In the genomic region with DNA sequence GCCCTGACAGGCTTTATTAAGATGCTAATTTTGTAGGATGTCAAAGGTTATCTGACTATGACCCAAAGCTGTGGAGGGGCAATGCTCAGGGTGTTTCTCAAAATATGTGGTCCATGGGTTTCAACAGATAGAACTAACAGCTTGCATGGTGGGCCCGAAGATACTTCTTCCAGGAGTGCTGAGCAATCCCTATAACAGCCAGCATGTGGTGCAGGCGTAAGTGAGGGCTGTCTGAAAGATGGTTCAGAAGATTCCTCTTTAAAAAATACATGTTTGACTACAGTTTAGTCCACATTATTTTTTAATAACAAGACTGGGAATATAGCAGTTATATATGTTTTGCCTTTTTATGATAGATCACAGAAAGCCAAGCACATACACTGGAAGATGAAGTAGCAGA, we compare ENCODE assay signal across 15 cellular contexts. TPM values are rescaled to one million over a fixed set of nuclear protein-coding genes. Genes with fewer than 3 reads are reported as not detected.
DNase-seq lines count a peak whose midpoint lies in the region; ATAC-seq and TF ChIP-seq lines count a peak whose summit lies in the region.
"Had no signal": no experiment of that assay in that cellular context is flagged by ENCODE, and none has a peak within 500 bp of the region (broad histone marks: within the 10 kb centered on the region; RNA-seq: fewer than 3 reads in every experiment).

No MANE protein-coding gene starts in this region.

- H3K36me3 Mint-ChIP-seq in stimulated activated effector memory CD8-positive, alpha-beta T cell treated with anti-CD3 and anti-CD28 coated beads, Interleukin-12 subunit alpha, Interleukin-12 subunit beta, amount 100 ng/mL, for 72 hours, result peaks cover 4% of the 10 kb centered on the region

- TF ChIP-seq CTCF in GM12873 (IDR thresholded peaks at IDR 0.05; ENCODE audit: insufficient read depth, low read depth, low read length, missing control alignments) (peak; percentile 31), fibroblast of villous mesenchyme (IDR thresholded peaks at IDR 0.05; ENCODE audit: insufficient read depth, low read depth, low read length) (peak; percentile 41)

- in situ Hi-C loops in SK-MEL-5 (cut with HindIII; ENCODE audit: low pct_unique_long_range_greater_than_20kb, low sequenced_read_pairs), result no loop called here

- H3K27ac Mint-ChIP-seq in stimulated activated effector memory CD8-positive, alpha-beta T cell treated with anti-CD3 and anti-CD28 coated beads, Interleukin-12 subunit alpha, Interleukin-12 subunit beta, amount 100 ng/mL, for 72 hours, result no peak overlapping the region
- H3K27ac Mint-ChIP-seq: dendritic cell treated with granulocyte-macrophage colony-stimulating factor and Interleukin-4, amounts not matched to agents 40 ng/mL and 50 ng/mL, for 4 days had no signal

- ATAC-seq in HG02571 (IDR thresholded peaks at IDR 0.05; ENCODE audit: unreplicated experiment), result no peak
- no peak for ATAC-seq in stimulated activated effector memory CD8-positive, alpha-beta T cell treated with anti-CD3 and anti-CD28 coated beads, Interleukin-12 subunit alpha, Interleukin-12 subunit beta, amount 100 ng/mL, for 72 hours

- H3K4me3 ChIP-seq in fibroblast of villous mesenchyme (ENCODE audit: low read depth, low read length), result no peak overlapping the region
- H3K4me3 ChIP-seq: adrenal gland, BLaER1 had no signal

- peak; percentile 10 for DNase-seq in AG08395 (ENCODE audit: low spot score)
- peak; percentile 30 for DNase-seq in SK-MEL-5 (ENCODE audit: low read depth, low spot score)
- DNase-seq in fibroblast of villous mesenchyme (ENCODE audit: low read depth), result peak; percentile 9
- DNase-seq in NCI-H1930 (lab: John Stamatoyannopoulos, UW), result no peak
- DNase-seq in stimulated activated effector memory CD8-positive, alpha-beta T cell treated with anti-CD3 and anti-CD28 coated beads, Interleukin-12 subunit alpha, Interleukin-12 subunit beta, amount 100 ng/mL, for 72 hours (ENCODE audit: low spot score in 2 of 2), result no peak
- DNase-seq in amniotic stem cell (lab: John Stamatoyannopoulos, UW), result no peak
- DNase-seq: adrenal gland, foreskin melanocyte, NCI-H1417 treated with DMSO at 0.1 percent for 48 hours had no signal

- H3K9me3 Mint-ChIP-seq in stimulated activated effector memory CD8-positive, alpha-beta T cell treated with anti-CD3 and anti-CD28 coated beads, Interleukin-12 subunit alpha, Interleukin-12 subunit beta, amount 100 ng/mL, for 72 hours, result no peaks in the 10 kb centered on the region
- H3K9me3 Mint-ChIP-seq: dendritic cell treated with granulocyte-macrophage colony-stimulating factor and Interleukin-4, amounts not matched to agents 40 ng/mL and 50 ng/mL, for 4 days had no signal

- H3K4me1 Mint-ChIP-seq in stimulated activated effector memory CD8-positive, alpha-beta T cell treated with anti-CD3 and anti-CD28 coated beads, Interleukin-12 subunit alpha, Interleukin-12 subunit beta, amount 100 ng/mL, for 72 hours, result no peaks in the 10 kb centered on the region

- H3K4me3 Mint-ChIP-seq in stimulated activated effector memory CD8-positive, alpha-beta T cell treated with anti-CD3 and anti-CD28 coated beads, Interleukin-12 subunit alpha, Interleukin-12 subunit beta, amount 100 ng/mL, for 72 hours, result no peak overlapping the region
- H3K4me3 Mint-ChIP-seq: dendritic cell treated with granulocyte-macrophage colony-stimulating factor and Interleukin-4, amounts not matched to agents 40 ng/mL and 50 ng/mL, for 4 days had no signal

RNA-seq across cellular contexts. Expression of a gene that starts 7.6 kb away (rescaled TPM):
- total RNA-seq in SK-MEL-5 (2014; rRNA removed; shearing (Covaris generic)), result 0.37 and 0.67 TPM in 2 replicates
- 1.3 and 2.1 TPM in 2 replicates for polyA plus RNA-seq in SK-MEL-5 (2015; cell fraction: cytosol; rRNA removed)
- 0.42 TPM in 1 of 2 replicates, not detected in the other for polyA plus RNA-seq in SK-MEL-5 (2015; cell fraction: nucleus; rRNA removed)
- total RNA-seq in fibroblast of villous mesenchyme, result under 0.01 TPM in 1 of 2 replicates, not detected in the other
- total RNA-seq: NCI-H460; T-helper 1 cell treated with Interleukin-12 subunit alpha and Interleukin-12 subunit beta and Interleukin-4 antibody, amounts not matched to agents 30 ng/mL and 1 ng/mL, for 36 hours had no signal

RNA-seq across cellular contexts. Expression of a gene that starts 48.6 kb away (rescaled TPM):
- total RNA-seq in SK-MEL-5 (2014; rRNA removed; shearing (Covaris generic)), result 25.7 and 26.8 TPM in 2 replicates
- 27.1 and 27.8 TPM in 2 replicates for polyA plus RNA-seq in SK-MEL-5 (2015; cell fraction: cytosol; rRNA removed)
- 10.3 and 10.4 TPM in 2 replicates for polyA plus RNA-seq in SK-MEL-5 (2015; cell fraction: nucleus; rRNA removed)
- 5.2 and 10.8 TPM in 2 replicates for total RNA-seq in fibroblast of villous mesenchyme

Comparison
In these comparisons a context has a peak if more than half of its experiments do, and no peak if none do; other contexts are left out.
1. DNase-seq: peak in AG08395 (single experiment), SK-MEL-5 (single experiment) and fibroblast of villous mesenchyme (single experiment); none in NCI-H1930 (0 of 2), stimulated activated effector memory CD8-positive, alpha-beta T cell treated with anti-CD3 and anti-CD28 coated beads, Interleukin-12 subunit alpha, Interleukin-12 subunit beta, amount 100 ng/mL, for 72 hours (0 of 2) and amniotic stem cell (single experiment).